ENCODE assay signal across 24 cellular contexts in genomic region chr10:33524966-33525365, GRCh38.
DNase-seq lines count a peak whose midpoint lies in the region; ATAC-seq and TF ChIP-seq lines count a peak whose summit lies in the region.
"Had no signal": no experiment of that assay in that cellular context is flagged by ENCODE, and none has a peak within 500 bp of the region (broad histone marks: within the 10 kb centered on the region; RNA-seq: fewer than 3 reads in every experiment).

No MANE protein-coding gene starts in this region.

- H3K27ac Mint-ChIP-seq in MCF 10A (ENCODE audit: low read depth, unreplicated experiment), result no peak overlapping the region

- H4K20me1 ChIP-seq in mammary epithelial cell (ENCODE audit: insufficient read depth, low read length) (no peaks in the 10 kb centered on the region), SK-N-SH (ENCODE audit: insufficient read depth) (no peaks in the 10 kb centered on the region)
- H4K20me1 ChIP-seq: BLaER1 treated with 17β-estradiol and CSF1 and Interleukin-3, amounts not matched to agents 10 nM and 100 nM had no signal

- H3K27ac ChIP-seq in breast epithelium (peak overlapping the region; percentile 53 to 58), mammary epithelial cell (ENCODE audit: insufficient read depth, low read depth, low read length) (no peak overlapping the region), SK-N-SH (ENCODE audit: low read depth in 2 of 2, low read length in 1 of 2) (no peak overlapping the region; a peak in 1 of 4 replicates)
- H3K27ac ChIP-seq: 22Rv1; BLaER1 treated with 17β-estradiol and CSF1 and Interleukin-3, amounts not matched to agents 10 nM and 100 nM; hepatocyte; psoas muscle; tibial artery had no signal

- no peaks in the 10 kb centered on the region for H3K36me3 Mint-ChIP-seq in MCF 10A (ENCODE audit: insufficient read depth, unreplicated experiment)

- H3K9me3 Mint-ChIP-seq in MCF 10A (ENCODE audit: unreplicated experiment), result no peaks in the 10 kb centered on the region
- H3K9me3 Mint-ChIP-seq: central memory CD8-positive, alpha-beta T cell had no signal

- intact Hi-C loops in breast epithelium (cut with DNase I; ENCODE audit: low total_unique reads) (no loop called here), MCF 10A (cut with micrococcal nuclease) (no loop called here), mammary epithelial cell (cut with micrococcal nuclease) (loop anchor here (5.0 kb wide), 1 partner anchor 193 kb away; the partner anchor contains the start of gene NRP1)

- H3K27me3 ChIP-seq in breast epithelium, result no peaks in the 10 kb centered on the region
- no peaks in the 10 kb centered on the region for H3K27me3 ChIP-seq in mammary epithelial cell (ENCODE audit: insufficient read depth, low read length)
- no peaks in the 10 kb centered on the region for H3K27me3 ChIP-seq in SK-N-SH (ENCODE audit: insufficient read depth)
- H3K27me3 ChIP-seq: BLaER1 treated with 17β-estradiol and CSF1 and Interleukin-3, amounts not matched to agents 10 nM and 100 nM; hepatocyte; tibial artery had no signal

- no peak overlapping the region for H3K4me2 ChIP-seq in mammary epithelial cell (ENCODE audit: insufficient read depth, low read depth, low read length)
- no peak overlapping the region for H3K4me2 ChIP-seq in SK-N-SH
- H3K4me2 ChIP-seq: hepatocyte had no signal

- WGBS in mammary epithelial cell (ENCODE audit: low coverage, missing lambda C conversion rate), result 0% methylated on average over 4 of the region's 4 CpGs
- WGBS in SK-N-SH (ENCODE audit: low lambda C conversion rate), result 82% methylated on average over 4 of the region's 4 CpGs

- TF ChIP-seq EP300 in SK-N-SH (IDR thresholded peaks at IDR 0.05; ENCODE audit: borderline replicate concordance in 1 of 2, low read depth in 1 of 2, low read length in 1 of 2), result no peak

- no peak for TF ChIP-seq RAD21 in SK-N-SH (IDR thresholded peaks at IDR 0.05; ENCODE audit: low read length)

- no peaks in the 10 kb centered on the region for H3K9me2 ChIP-seq in SK-N-SH

- H3K4me3 Mint-ChIP-seq in MCF 10A (ENCODE audit: unreplicated experiment), result no peak overlapping the region
- H3K4me3 Mint-ChIP-seq: central memory CD8-positive, alpha-beta T cell had no signal

- no peak overlapping the region for H3K4me3 ChIP-seq in breast epithelium
- H3K4me3 ChIP-seq in mammary epithelial cell (replicated peaks in 1 of 3; ENCODE audit: insufficient read depth in 1 of 3, low read depth in 2 of 3, low read length in 3 of 3), result no peak overlapping the region
- no peak overlapping the region for H3K4me3 ChIP-seq in foreskin fibroblast (ENCODE audit: low read depth in 1 of 2, low read length in 2 of 2)
- H3K4me3 ChIP-seq in SK-N-SH (ENCODE audit: low read depth in 2 of 2, low read length in 1 of 2), result no peak overlapping the region
- H3K4me3 ChIP-seq: BLaER1 treated with 17β-estradiol and CSF1 and Interleukin-3, amounts not matched to agents 10 nM and 100 nM; hepatocyte; mucosa of descending colon; psoas muscle; tibial artery had no signal

- no peaks in the 10 kb centered on the region for H3K4me1 Mint-ChIP-seq in MCF 10A (ENCODE audit: insufficient read depth, unreplicated experiment)
- H3K4me1 Mint-ChIP-seq: central memory CD8-positive, alpha-beta T cell had no signal

- H3K36me3 ChIP-seq in breast epithelium (no peaks in the 10 kb centered on the region), mammary epithelial cell (ENCODE audit: insufficient read depth, low read length) (no peaks in the 10 kb centered on the region), SK-N-SH (replicated peaks in 1 of 2; ENCODE audit: control insufficient read depth in 1 of 2, insufficient read depth in 2 of 2, low read length in 1 of 2) (no peaks in the 10 kb centered on the region)
- H3K36me3 ChIP-seq: BLaER1 treated with 17β-estradiol and CSF1 and Interleukin-3, amounts not matched to agents 10 nM and 100 nM; tibial artery had no signal

- peak overlapping the region; percentile 60 for H2AFZ ChIP-seq in mammary epithelial cell (ENCODE audit: low read depth, low read length)
- H2AFZ ChIP-seq in SK-N-SH (ENCODE audit: low read depth), result no peak overlapping the region
- H2AFZ ChIP-seq: hepatocyte had no signal

- no peaks in the 10 kb centered on the region for H3K9me3 ChIP-seq in breast epithelium
- no peaks in the 10 kb centered on the region for H3K9me3 ChIP-seq in mammary epithelial cell (replicated peaks; ENCODE audit: insufficient read depth, low read length)
- H3K9me3 ChIP-seq in SK-N-SH, result no peaks in the 10 kb centered on the region
- H3K9me3 ChIP-seq: mucosa of descending colon had no signal

- ATAC-seq in HG02571 (IDR thresholded peaks at IDR 0.05; ENCODE audit: unreplicated experiment) (no peak), GM21576 (IDR thresholded peaks at IDR 0.05; ENCODE audit: unreplicated experiment) (no peak)
- ATAC-seq: mucosa of descending colon; psoas muscle; stimulated activated naive CD8-positive, alpha-beta T cell treated with anti-CD3 and anti-CD28 coated beads, Interleukin-15, Interleukin-2, amounts not matched to agents 100 U/mL and 50 U/mL, for 24 hours had no signal

- dilution Hi-C loops in mammary epithelial cell (cut with HindIII; ENCODE audit: low sequenced_read_pairs), result no loop called here

- no peaks in the 10 kb centered on the region for H3F3A ChIP-seq in SK-N-SH (replicated peaks; ENCODE audit: insufficient read depth)

- no peak for TF ChIP-seq POLR2A in breast epithelium (IDR thresholded peaks at IDR 0.05)

- CTCF ChIA-PET in MCF 10A (lab: Yijun Ruan, JAX) (no interaction called here), mammary epithelial cell (lab: Charles Lee; ENCODE audit: low non-redundant PET) (no interaction called here), SK-N-SH (lab: Yijun Ruan, JAX) (no interaction called here)

- DNase-seq in breast epithelium (ENCODE audit: low spot score in 2 of 2) (peak in 1 of 2 donors; percentile 82), MCF 10A (ENCODE audit: unreplicated experiment) (no peak), mammary epithelial cell (peak; percentile 74), foreskin fibroblast (peak; percentile 46 to 71), RKO (ENCODE audit: low spot score) (no peak), SK-N-SH (no peak)
- DNase-seq: activated CD4-positive, alpha-beta T cell treated with anti-CD3 and anti-CD28 coated beads, Interleukin-2, amount 50 U/mL, for 1 hour; activated effector memory CD4-positive, alpha-beta T cell treated with anti-CD3 and anti-CD28 coated beads, Interleukin-2, amount 50 U/mL, for 16 hours; effector memory CD4-positive, alpha-beta T cell; mucosa of descending colon; NCI-H774; OCI-M1; psoas muscle; SHP77 treated with DMSO at 0.1 percent for 48 hours; small intestine; stimulated activated naive CD8-positive, alpha-beta T cell treated with anti-CD3 and anti-CD28 coated beads, Interleukin-15, Interleukin-2, amounts not matched to agents 100 U/mL and 50 U/mL, for 24 hours; T-helper 1 cell; tibial artery had no signal

- H3K4me1 ChIP-seq in breast epithelium (no peaks in the 10 kb centered on the region), mammary epithelial cell (ENCODE audit: insufficient read depth, low read length) (peaks cover 5% of the 10 kb centered on the region), SK-N-SH (ENCODE audit: control insufficient read depth in 1 of 2, insufficient read depth in 2 of 2, low read depth in 1 of 2, low read length in 1 of 2) (no peaks in the 10 kb centered on the region; a peak in 2 of 4 replicates)

- no peaks in the 10 kb centered on the region for H3K79me2 ChIP-seq in mammary epithelial cell (ENCODE audit: insufficient read depth, low read length)
- no peaks in the 10 kb centered on the region for H3K79me2 ChIP-seq in SK-N-SH (ENCODE audit: insufficient read depth)
- H3K79me2 ChIP-seq: hepatocyte had no signal

- in situ Hi-C loops in mammary epithelial cell (cut with MboI; ENCODE audit: low sequenced_read_pairs in 2 of 2), result no loop called here

- H3K9ac ChIP-seq in mammary epithelial cell (ENCODE audit: insufficient read depth, low read length), result no peak overlapping the region
- no peak overlapping the region for H3K9ac ChIP-seq in SK-N-SH
- H3K9ac ChIP-seq: BLaER1 treated with 17β-estradiol and CSF1 and Interleukin-3, amounts not matched to agents 10 nM and 100 nM had no signal

- POLR2A ChIA-PET in MCF 10A (lab: Yijun Ruan, JAX), result no interaction called here
- POLR2A ChIA-PET in SK-N-SH (lab: Yijun Ruan, JAX), result no interaction called here

- BruUV-seq in MCF 10A (replicated peaks; lab: Mats Ljungman, UMichigan) (no TSS peak), mammary epithelial cell (replicated peaks; lab: Mats Ljungman, UMichigan) (no TSS peak)

- TF ChIP-seq CTCF in breast epithelium (IDR thresholded peaks at IDR 0.05), result no peak
- TF ChIP-seq CTCF in MCF 10A (IDR thresholded peaks at IDR 0.05; ENCODE audit: unreplicated experiment), result no peak
- no peak for TF ChIP-seq CTCF in mammary epithelial cell (conservative IDR thresholded peaks at IDR 0.05 in 1 of 2, IDR thresholded peaks at IDR 0.05 in 1 of 2; ENCODE audit: extremely low read depth in 1 of 2, insufficient read depth in 1 of 2, low read depth in 1 of 2, low read length in 2 of 2)
- no peak for TF ChIP-seq CTCF in foreskin fibroblast (IDR thresholded peaks at IDR 0.05; ENCODE audit: low read depth, low read length)
- no peak for TF ChIP-seq CTCF in SK-N-SH (IDR thresholded peaks at IDR 0.05)

- no peaks in the 10 kb centered on the region for H3K27me3 Mint-ChIP-seq in MCF 10A (ENCODE audit: insufficient read depth, unreplicated experiment)

TF ChIP-seq in SK-N-SH, 30 proteins besides CTCF, POLR2A, EP300 and RAD21:
- TF ChIP-seq FOXJ3 (CRISPR knock-in tag; IDR thresholded peaks at IDR 0.05) (no peak), GABPA (IDR thresholded peaks at IDR 0.05; ENCODE audit: low read depth) (no peak), ZBTB33 (IDR thresholded peaks at IDR 0.05; ENCODE audit: borderline replicate concordance, low read depth) (no peak), YY1 (IDR thresholded peaks at IDR 0.05; ENCODE audit: low read depth) (no peak), RCOR1 (IDR thresholded peaks at IDR 0.05; ENCODE audit: low read length) (no peak), SMC3 (IDR thresholded peaks at IDR 0.05; ENCODE audit: low read depth, low read length) (no peak)
TF ChIP-seq in SK-N-SH: peak in this region for 0.

Comparison
In these comparisons a context has a peak if more than half of its experiments do, and no peak if none do; other contexts are left out.
1. DNase-seq: peak in mammary epithelial cell (single experiment) and foreskin fibroblast (2 of 2); none in MCF 10A (single experiment), RKO (single experiment) and SK-N-SH (single experiment).
2. H3K27ac ChIP-seq: peak in breast epithelium (2 of 2); none in mammary epithelial cell (single experiment) and SK-N-SH (0 of 2).